ENCODE assay signal across 25 cellular contexts in genomic region chr6:160417135-160417534, GRCh38.
DNase-seq lines count a peak whose midpoint lies in the region; ATAC-seq, FAIRE-seq and TF ChIP-seq lines count a peak whose summit lies in the region.
"Had no signal": no experiment of that assay in that cellular context is flagged by ENCODE, and none has a peak within 500 bp of the region (broad histone marks: within the 10 kb centered on the region; RNA-seq: fewer than 3 reads in every experiment).

No MANE protein-coding gene starts in this region.

- H3K9me3 ChIP-seq in left ventricle myocardium inferior (replicated peaks) (no peaks in the 10 kb centered on the region), mucosa of descending colon (no peaks in the 10 kb centered on the region)
- H3K9me3 ChIP-seq: A549, BE2C had no signal

- H3K36me3 ChIP-seq in left ventricle myocardium inferior (no peaks in the 10 kb centered on the region), mucosa of descending colon (ENCODE audit: low read depth) (no peaks in the 10 kb centered on the region)
- H3K36me3 ChIP-seq: BE2C; BLaER1 treated with 17β-estradiol and CSF1 and Interleukin-3, amounts not matched to agents 10 nM and 100 nM had no signal

- DNase-seq in Right ventricle myocardium superior (no peak), cardiac septum (ENCODE audit: low spot score) (no peak), left ventricle myocardium inferior (no peak), mucosa of descending colon (no peak), GM12892 (ENCODE audit: insufficient read length) (no peak), NAMALWA (ENCODE audit: low spot score) (no peak)
- DNase-seq: 8988T; ACHN; AML-193; BE2C; CD4-positive, alpha-beta T cell; CD8-positive, alpha-beta memory T cell; DMS 273 treated with DMSO at 0.1 percent for 48 hours; DMS79; EL; GDM1; GM23248; H7; HCEC 1CT had no signal

- peaks cover 12% of the 10 kb centered on the region for H3K27me3 ChIP-seq in left ventricle myocardium inferior (ENCODE audit: low read depth)
- H3K27me3 ChIP-seq: BE2C had no signal

- peaks cover 14% of the 10 kb centered on the region for H3K4me1 ChIP-seq in left ventricle myocardium inferior
- no peaks in the 10 kb centered on the region for H3K4me1 ChIP-seq in mucosa of descending colon (ENCODE audit: low read depth)
- H3K4me1 ChIP-seq: A549; BE2C; BLaER1 treated with 17β-estradiol and CSF1 and Interleukin-3, amounts not matched to agents 10 nM and 100 nM had no signal

- TF ChIP-seq CTCF in left ventricle myocardium inferior (IDR thresholded peaks at IDR 0.05; ENCODE audit: borderline replicate concordance) = no peak
- no peak for TF ChIP-seq CTCF in mucosa of descending colon (IDR thresholded peaks at IDR 0.05)

- no peak for FAIRE-seq in GM12892 (lab: Jason Lieb, UNC)
- FAIRE-seq: A549, D721Med, GM12891, H1 had no signal

- intact Hi-C loops in Right ventricle myocardium superior (cut with DNase I) = no loop called here
- intact Hi-C loops in cardiac septum (cut with DNase I) = no loop called here
- intact Hi-C loops in left ventricle myocardium inferior (cut with micrococcal nuclease) = no loop called here
- intact Hi-C loops in mucosa of descending colon (cut with DNase I, micrococcal nuclease) = no loop called here

- TF ChIP-seq POLR2A in GM12892 (IDR thresholded peaks at IDR 0.05; ENCODE audit: low read depth, low read length) = no peak

- peak overlapping the region; percentile 19 for H3K27ac ChIP-seq in left ventricle myocardium inferior (replicated peaks)
- H3K27ac ChIP-seq: A549; BLaER1 treated with 17β-estradiol and CSF1 and Interleukin-3, amounts not matched to agents 10 nM and 100 nM; GM23248 had no signal

- no peak overlapping the region for H3K4me3 ChIP-seq in left ventricle myocardium inferior
- no peak overlapping the region for H3K4me3 ChIP-seq in mucosa of descending colon
- H3K4me3 ChIP-seq: A549; BLaER1 treated with 17β-estradiol and CSF1 and Interleukin-3, amounts not matched to agents 10 nM and 100 nM; GM23248 had no signal

- ATAC-seq in Right ventricle myocardium superior (ENCODE audit: poor library complexity) (peak; percentile 74), mucosa of descending colon (peak; percentile 15), GM21526 (IDR thresholded peaks at IDR 0.05; ENCODE audit: low FRiP score, unreplicated experiment) (no peak)
- ATAC-seq: A549 had no signal
